ENCODE assay signal across 24 cellular contexts in genomic region chr1:22402336-22403053, GRCh38.
"Had no signal": no experiment of that assay in that cellular context is flagged by ENCODE, and none has a peak within 500 bp of the region (broad histone marks: within the 10 kb centered on the region; RNA-seq: fewer than 3 reads in every experiment).

No MANE protein-coding gene starts in this region.

- H3K36me3 Mint-ChIP-seq: activated naive CD8-positive, alpha-beta T cell had no signal

- H3K9me3 Mint-ChIP-seq: activated B cell treated with CpG ODN at 0.5 μM for 24 hours; activated CD4-positive, alpha-beta T cell treated with anti-CD3 and anti-CD28 coated beads, Interleukin-2, amount 10 ng/mL, durations not matched to agents 24 days and 14 days; activated naive CD4-positive, alpha-beta T cell treated with anti-CD3 and anti-CD28 coated beads for 36 hours; activated T-cell treated with anti-CD3 and anti-CD28 coated beads, Interleukin-2, amount 50 U/mL, for 4 hours had no signal

- H3K4me1 Mint-ChIP-seq: activated B cell treated with CpG ODN at 0.5 μM for 24 hours had no signal

- H3K9me3 ChIP-seq: SJCRH30 had no signal

- H3K4me3 Mint-ChIP-seq: activated B cell treated with CpG ODN at 0.5 μM for 24 hours; activated CD4-positive, alpha-beta T cell treated with anti-CD3 and anti-CD28 coated beads, Interleukin-2, amount 10 ng/mL, durations not matched to agents 24 days and 14 days; activated naive CD4-positive, alpha-beta T cell treated with anti-CD3 and anti-CD28 coated beads for 36 hours; activated naive CD8-positive, alpha-beta T cell; activated T-cell treated with anti-CD3 and anti-CD28 coated beads, Interleukin-2, amount 50 U/mL, for 4 hours; T-helper 17 cell had no signal

- H3K27ac ChIP-seq: brain microvascular endothelial cell, cardiac muscle cell, RWPE1, SJCRH30 had no signal

- H3K4me3 ChIP-seq: cardiac muscle cell, SJCRH30 had no signal

- H3K27ac Mint-ChIP-seq: activated B cell treated with CpG ODN at 0.5 μM for 24 hours; activated CD4-positive, alpha-beta T cell treated with anti-CD3 and anti-CD28 coated beads, Interleukin-2, amount 10 ng/mL, durations not matched to agents 24 days and 14 days; activated naive CD4-positive, alpha-beta T cell treated with anti-CD3 and anti-CD28 coated beads for 36 hours; activated naive CD8-positive, alpha-beta T cell; T-helper 17 cell had no signal

- ATAC-seq: activated T-cell treated with anti-CD3 and anti-CD28 coated beads, Interleukin-2, amount 50 U/mL, for 4 hours; Panc1; T-helper 17 cell had no signal

- H3K36me3 ChIP-seq: brain microvascular endothelial cell, cardiac muscle cell, SJCRH30 had no signal

- DNase-seq: activated B cell treated with CpG ODN at 0.5 μM for 24 hours; activated CD4-positive, alpha-beta T cell treated with anti-CD3 and anti-CD28 coated beads for 1 hour; activated CD4-positive, alpha-beta T cell treated with anti-CD3 and anti-CD28 coated beads, Interleukin-2, amount 10 ng/mL, durations not matched to agents 24 days and 14 days; activated CD4-positive, alpha-beta T cell treated with anti-CD3 and anti-CD28 coated beads, Interleukin-2, amount 50 U/mL, for 48 hours; activated effector memory CD4-positive, alpha-beta T cell treated with anti-CD3 and anti-CD28 coated beads, Interleukin-2, amount 50 U/mL, for 16 hours; activated naive CD4-positive, alpha-beta T cell treated with anti-CD3 and anti-CD28 coated beads for 36 hours; activated T-cell treated with anti-CD3 and anti-CD28 coated beads, Interleukin-2, amount 50 U/mL, for 4 hours; brain microvascular endothelial cell; Karpas-422; MM.1S; NCI-H1105 treated with DMSO at 0.1 percent for 48 hours; NCI-H1436 treated with DMSO at 0.1 percent for 48 hours; NCI-H187; NCI-H2081; NCI-H510A treated with DMSO at 0.1 percent for 48 hours; NCI-H82; Right ventricle myocardium superior; SJCRH30; T-helper 17 cell; T1000 had no signal
